Comparison of ENCODE assay signal across 22 cellular contexts in the genomic region with DNA sequence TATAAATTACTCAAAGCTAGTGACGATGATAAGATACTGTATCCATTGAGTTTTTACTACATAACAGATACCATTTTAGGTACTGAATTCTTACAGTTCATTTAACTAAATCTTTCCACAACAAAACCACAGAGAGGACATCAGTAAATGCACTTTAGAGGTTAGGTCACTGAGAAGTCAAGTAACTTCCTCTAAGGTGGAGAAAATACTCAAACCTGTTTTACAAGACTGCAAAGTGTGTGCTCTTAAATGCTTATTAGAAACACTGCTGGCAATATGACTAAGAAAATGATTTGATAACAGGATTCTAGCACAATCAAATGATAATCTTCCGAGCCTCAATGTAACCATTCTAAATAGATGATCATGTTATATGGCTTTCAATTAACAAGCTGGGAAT.
"Had no signal": no experiment of that assay in that cellular context is flagged by ENCODE, and none has a peak within 500 bp of the region (broad histone marks: within the 10 kb centered on the region; RNA-seq: fewer than 3 reads in every experiment).

No MANE protein-coding gene starts in this region.

- H3K4me3 ChIP-seq: colonic mucosa, gastrocnemius medialis, heart right ventricle, left ventricle myocardium inferior, lower lobe of right lung, neural progenitor cell, ovary, smooth muscle cell, tibial artery, upper lobe of right lung, vagina had no signal

- H3K27me3 Mint-ChIP-seq: memory B cell; natural killer cell treated with Interleukin-12 subunit alpha and Interleukin-12 subunit beta and Interleukin-15 and Interleukin-18, amount 100 ng/mL, for 72 hours; stimulated activated naive CD8-positive, alpha-beta T cell treated with anti-CD3 and anti-CD28 coated beads, Interleukin-15, Interleukin-2, amounts not matched to agents 100 ng/mL and 50 ng/mL, for 24 hours had no signal

- H3K4me3 Mint-ChIP-seq: endodermal cell; memory B cell; natural killer cell treated with Interleukin-12 subunit alpha and Interleukin-12 subunit beta and Interleukin-15 and Interleukin-18, amount 100 ng/mL, for 72 hours; neural progenitor cell; stimulated activated naive CD8-positive, alpha-beta T cell treated with anti-CD3 and anti-CD28 coated beads, Interleukin-15, Interleukin-2, amounts not matched to agents 100 ng/mL and 50 ng/mL, for 24 hours had no signal

- H3K4me1 ChIP-seq: colonic mucosa, lower lobe of right lung, tibial artery, upper lobe of right lung, vagina had no signal

- H3K9ac ChIP-seq: neural progenitor cell had no signal

- H3K4me1 Mint-ChIP-seq: memory B cell, neural progenitor cell had no signal

- H3K27ac Mint-ChIP-seq: endodermal cell; memory B cell; natural killer cell treated with Interleukin-12 subunit alpha and Interleukin-12 subunit beta and Interleukin-15 and Interleukin-18, amount 100 ng/mL, for 72 hours; neural progenitor cell; stimulated activated naive CD8-positive, alpha-beta T cell treated with anti-CD3 and anti-CD28 coated beads, Interleukin-15, Interleukin-2, amounts not matched to agents 100 ng/mL and 50 ng/mL, for 24 hours had no signal

- H3K9me3 Mint-ChIP-seq: endodermal cell; natural killer cell treated with Interleukin-12 subunit alpha and Interleukin-12 subunit beta and Interleukin-15 and Interleukin-18, amount 100 ng/mL, for 72 hours had no signal

- H3K36me3 ChIP-seq: colonic mucosa, ovary had no signal

- H3K27me3 ChIP-seq: colonic mucosa, gastrocnemius medialis, heart right ventricle, neural progenitor cell, ovary, tibial artery, upper lobe of right lung, vagina had no signal

- ATAC-seq: gastrocnemius medialis; heart right ventricle; lower lobe of right lung; natural killer cell treated with Interleukin-12 subunit alpha and Interleukin-12 subunit beta and Interleukin-15 and Interleukin-18, amount 100 ng/mL, for 72 hours; right cardiac atrium; upper lobe of right lung had no signal

- DNase-seq: colonic mucosa; dermis blood vessel endothelial cell; endodermal cell; gastrocnemius medialis; heart right ventricle; hypothalamus; islet precursor cell; left ventricle myocardium inferior; lower lobe of right lung; midbrain; nucleus accumbens; ovary; right cardiac atrium; stimulated activated CD4-positive, alpha-beta T cell treated with anti-CD3 and anti-CD28 coated beads, Interleukin-2, amount 100 ng/mL, for 48 hours; tibial artery; upper lobe of right lung had no signal

- H3K9me3 ChIP-seq: colonic mucosa, gastrocnemius medialis, left ventricle myocardium inferior, lower lobe of right lung, ovary, upper lobe of right lung, vagina had no signal
